In the genomic region with DNA sequence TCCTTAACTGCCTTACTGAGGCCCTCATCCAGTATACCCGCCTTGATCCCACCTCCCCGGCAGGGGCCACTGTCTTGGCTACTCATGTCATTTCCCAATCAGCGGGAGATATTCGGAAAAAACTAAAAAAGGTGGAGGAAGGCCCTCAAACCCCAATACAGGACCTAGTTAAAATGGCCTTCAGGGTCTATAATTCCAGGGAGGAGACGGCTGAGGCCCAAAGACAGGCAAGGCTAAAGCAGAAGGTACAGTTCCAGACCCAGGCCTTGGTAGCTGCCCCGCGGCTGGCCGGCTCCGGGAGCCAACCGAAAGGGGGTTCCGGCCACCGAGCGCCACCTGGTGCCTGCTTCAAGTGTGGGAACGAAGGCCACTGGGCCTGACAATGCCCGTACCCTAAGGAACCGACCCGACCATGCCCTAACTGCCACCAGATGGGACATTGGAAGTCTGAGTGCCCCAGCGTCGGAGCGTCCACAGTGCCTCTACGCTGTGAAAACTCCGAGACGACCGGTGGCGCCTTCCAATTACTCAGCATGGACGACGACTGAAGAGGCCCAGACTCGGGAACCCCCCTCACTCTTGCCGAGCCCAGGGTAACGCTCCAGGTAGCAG, we compare ENCODE assay signal across 1 cellular context.
TF ChIP-seq lines count a peak whose summit lies in the region.

No MANE protein-coding gene starts in this region.

TF ChIP-seq in K562, 482 proteins besides CTCF, POLR2A, EP300 and RAD21 (continued from another document):
- TF ChIP-seq, protein P1, sequence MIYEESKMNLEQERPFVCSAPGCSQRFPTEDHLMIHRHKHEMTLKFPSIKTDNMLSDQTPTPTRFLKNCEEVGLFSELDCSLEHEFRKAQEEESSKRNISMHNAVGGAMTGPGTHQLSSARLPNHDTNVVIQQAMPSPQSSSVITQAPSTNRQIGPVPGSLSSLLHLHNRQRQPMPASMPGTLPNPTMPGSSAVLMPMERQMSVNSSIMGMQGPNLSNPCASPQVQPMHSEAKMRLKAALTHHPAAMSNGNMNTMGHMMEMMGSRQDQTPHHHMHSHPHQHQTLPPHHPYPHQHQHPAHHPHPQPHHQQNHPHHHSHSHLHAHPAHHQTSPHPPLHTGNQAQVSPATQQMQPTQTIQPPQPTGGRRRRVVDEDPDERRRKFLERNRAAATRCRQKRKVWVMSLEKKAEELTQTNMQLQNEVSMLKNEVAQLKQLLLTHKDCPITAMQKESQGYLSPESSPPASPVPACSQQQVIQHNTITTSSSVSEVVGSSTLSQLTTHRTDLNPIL (CRISPR knock-in tag; IDR thresholded peaks at IDR 0.05), result no peak
- TF ChIP-seq, protein P2, sequence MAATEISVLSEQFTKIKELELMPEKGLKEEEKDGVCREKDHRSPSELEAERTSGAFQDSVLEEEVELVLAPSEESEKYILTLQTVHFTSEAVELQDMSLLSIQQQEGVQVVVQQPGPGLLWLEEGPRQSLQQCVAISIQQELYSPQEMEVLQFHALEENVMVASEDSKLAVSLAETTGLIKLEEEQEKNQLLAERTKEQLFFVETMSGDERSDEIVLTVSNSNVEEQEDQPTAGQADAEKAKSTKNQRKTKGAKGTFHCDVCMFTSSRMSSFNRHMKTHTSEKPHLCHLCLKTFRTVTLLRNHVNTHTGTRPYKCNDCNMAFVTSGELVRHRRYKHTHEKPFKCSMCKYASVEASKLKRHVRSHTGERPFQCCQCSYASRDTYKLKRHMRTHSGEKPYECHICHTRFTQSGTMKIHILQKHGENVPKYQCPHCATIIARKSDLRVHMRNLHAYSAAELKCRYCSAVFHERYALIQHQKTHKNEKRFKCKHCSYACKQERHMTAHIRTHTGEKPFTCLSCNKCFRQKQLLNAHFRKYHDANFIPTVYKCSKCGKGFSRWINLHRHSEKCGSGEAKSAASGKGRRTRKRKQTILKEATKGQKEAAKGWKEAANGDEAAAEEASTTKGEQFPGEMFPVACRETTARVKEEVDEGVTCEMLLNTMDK (IDR thresholded peaks at IDR 0.05; ENCODE audit: borderline replicate concordance, insufficient read depth, low read depth, low read length, poor library complexity, severe bottlenecking), result no peak
